1 cellular context compared by ENCODE assay signal in the genomic region with DNA sequence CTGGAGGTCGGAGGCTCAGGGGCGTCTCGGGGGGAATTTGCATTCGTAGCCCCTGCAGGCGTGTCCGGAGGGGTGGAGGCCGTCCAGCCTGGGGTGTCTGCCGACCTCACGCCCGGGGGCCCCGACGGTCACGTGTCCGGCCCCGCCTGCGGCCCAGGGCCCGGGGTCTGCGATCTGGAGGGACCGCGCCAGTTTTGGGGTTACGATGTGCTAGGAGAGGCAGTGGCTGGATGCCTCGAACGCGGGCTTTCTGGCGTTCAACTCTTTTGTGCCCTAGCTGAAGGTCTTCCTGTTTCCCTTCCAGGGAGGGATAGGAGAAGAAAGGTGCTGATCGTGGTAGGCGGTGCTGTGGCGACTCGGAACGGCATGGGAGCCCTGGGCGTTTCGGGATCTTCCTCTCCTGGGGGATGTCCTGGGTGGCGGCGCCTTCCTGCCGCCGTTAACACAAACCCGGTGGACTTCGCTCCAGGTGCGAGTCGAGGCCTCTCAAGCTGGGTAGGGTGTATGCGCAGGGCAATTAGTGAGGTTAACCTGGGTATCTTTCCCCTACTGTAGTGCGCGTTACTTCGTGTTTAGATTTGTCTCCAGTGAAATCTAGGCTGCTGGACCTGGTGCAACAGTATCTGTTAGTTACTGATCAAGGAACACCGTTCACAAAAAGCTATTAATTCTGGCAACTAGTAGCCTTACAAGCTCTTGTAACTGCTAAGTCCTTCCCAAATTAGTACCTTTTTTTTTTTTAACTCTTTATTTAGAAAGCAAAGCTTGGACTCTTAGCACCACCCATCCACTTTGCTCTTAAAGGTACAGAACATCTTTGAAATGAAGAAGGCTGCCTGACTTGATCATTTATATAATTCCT.
TF ChIP-seq lines count a peak whose summit lies in the region.

No MANE protein-coding gene starts in this region.

TF ChIP-seq in HepG2, 621 proteins besides CTCF, POLR2A, EP300 and RAD21 (continued from another document and continues in another):
- TF ChIP-seq TRIM22 (IDR thresholded peaks at IDR 0.05) (no peak), FOXP4 (CRISPR knock-in tag; IDR thresholded peaks at IDR 0.05) (peak; percentile 70), MAF1 (CRISPR knock-in tag; IDR thresholded peaks at IDR 0.05; ENCODE audit: borderline replicate concordance) (no peak), IKZF1 (IDR thresholded peaks at IDR 0.05) (no peak), RFX5 (IDR thresholded peaks at IDR 0.05; ENCODE audit: low read depth, low read length) (no peak), HMGA1 (CRISPR knock-in tag; conservative IDR thresholded peaks at IDR 0.05) (no peak), KAT8 (CRISPR knock-in tag; IDR thresholded peaks at IDR 0.05) (no peak), KIAA2018 (CRISPR knock-in tag; IDR thresholded peaks at IDR 0.05; ENCODE audit: borderline replicate concordance) (no peak), ZNF788 (CRISPR knock-in tag; IDR thresholded peaks at IDR 0.05; ENCODE audit: borderline replicate concordance) (peak; percentile 30; the same call in 1 of the 2 replicates), ZNF460 (CRISPR knock-in tag; IDR thresholded peaks at IDR 0.05; ENCODE audit: borderline replicate concordance) (no peak; the same call in 1 of the 2 replicates), SALL1 (CRISPR knock-in tag; IDR thresholded peaks at IDR 0.05) (peak; percentile 52; the same call in 1 of the 2 replicates), BRD4 (CRISPR knock-in tag; IDR thresholded peaks at IDR 0.05) (no peak; the same call in 1 of the 2 replicates), AHR (CRISPR knock-in tag; IDR thresholded peaks at IDR 0.05) (no peak), ELF4 (CRISPR knock-in tag; IDR thresholded peaks at IDR 0.05; ENCODE audit: borderline replicate concordance) (0 out of 2 replicates have a peak, but pooled peaks have one; percentile 9), ISX (CRISPR knock-in tag; conservative IDR thresholded peaks at IDR 0.05) (no peak), PPARG (CRISPR knock-in tag; conservative IDR thresholded peaks at IDR 0.05) (peak; percentile 63; the same call in 1 of the 2 replicates), SMAD1 (CRISPR knock-in tag; IDR thresholded peaks at IDR 0.05; ENCODE audit: borderline replicate concordance, low read depth) (peak; percentile 85; the same call in 1 of the 2 replicates), TRIM24 (CRISPR knock-in tag; IDR thresholded peaks at IDR 0.05) (no peak; the same call in 1 of the 2 replicates), XRCC5 (optimal IDR thresholded peaks at IDR 0.05; ENCODE audit: low read length) (no peak)
- TF ChIP-seq, protein P1, sequence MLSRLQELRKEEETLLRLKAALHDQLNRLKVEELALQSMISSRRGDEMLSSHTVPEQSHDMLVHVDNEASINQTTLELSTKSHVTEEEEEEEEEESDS (CRISPR knock-in tag; IDR thresholded peaks at IDR 0.05; ENCODE audit: borderline replicate concordance): no peak
- TF ChIP-seq, protein P2, sequence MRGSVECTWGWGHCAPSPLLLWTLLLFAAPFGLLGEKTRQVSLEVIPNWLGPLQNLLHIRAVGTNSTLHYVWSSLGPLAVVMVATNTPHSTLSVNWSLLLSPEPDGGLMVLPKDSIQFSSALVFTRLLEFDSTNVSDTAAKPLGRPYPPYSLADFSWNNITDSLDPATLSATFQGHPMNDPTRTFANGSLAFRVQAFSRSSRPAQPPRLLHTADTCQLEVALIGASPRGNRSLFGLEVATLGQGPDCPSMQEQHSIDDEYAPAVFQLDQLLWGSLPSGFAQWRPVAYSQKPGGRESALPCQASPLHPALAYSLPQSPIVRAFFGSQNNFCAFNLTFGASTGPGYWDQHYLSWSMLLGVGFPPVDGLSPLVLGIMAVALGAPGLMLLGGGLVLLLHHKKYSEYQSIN (CRISPR knock-in tag; IDR thresholded peaks at IDR 0.05; ENCODE audit: borderline replicate concordance): no peak
- TF ChIP-seq, protein P3, sequence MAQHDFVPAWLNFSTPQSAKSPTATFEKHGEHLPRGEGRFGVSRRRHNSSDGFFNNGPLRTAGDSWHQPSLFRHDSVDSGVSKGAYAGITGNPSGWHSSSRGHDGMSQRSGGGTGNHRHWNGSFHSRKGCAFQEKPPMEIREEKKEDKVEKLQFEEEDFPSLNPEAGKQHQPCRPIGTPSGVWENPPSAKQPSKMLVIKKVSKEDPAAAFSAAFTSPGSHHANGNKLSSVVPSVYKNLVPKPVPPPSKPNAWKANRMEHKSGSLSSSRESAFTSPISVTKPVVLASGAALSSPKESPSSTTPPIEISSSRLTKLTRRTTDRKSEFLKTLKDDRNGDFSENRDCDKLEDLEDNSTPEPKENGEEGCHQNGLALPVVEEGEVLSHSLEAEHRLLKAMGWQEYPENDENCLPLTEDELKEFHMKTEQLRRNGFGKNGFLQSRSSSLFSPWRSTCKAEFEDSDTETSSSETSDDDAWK (CRISPR knock-in tag; IDR thresholded peaks at IDR 0.05): no peak
- TF ChIP-seq, protein P4, sequence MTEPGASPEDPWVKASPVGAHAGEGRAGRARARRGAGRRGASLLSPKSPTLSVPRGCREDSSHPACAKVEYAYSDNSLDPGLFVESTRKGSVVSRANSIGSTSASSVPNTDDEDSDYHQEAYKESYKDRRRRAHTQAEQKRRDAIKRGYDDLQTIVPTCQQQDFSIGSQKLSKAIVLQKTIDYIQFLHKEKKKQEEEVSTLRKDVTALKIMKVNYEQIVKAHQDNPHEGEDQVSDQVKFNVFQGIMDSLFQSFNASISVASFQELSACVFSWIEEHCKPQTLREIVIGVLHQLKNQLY (CRISPR knock-in tag; IDR thresholded peaks at IDR 0.05): 0 out of 2 replicates have a peak, but pooled peaks have one; percentile 52
- TF ChIP-seq, protein P5, sequence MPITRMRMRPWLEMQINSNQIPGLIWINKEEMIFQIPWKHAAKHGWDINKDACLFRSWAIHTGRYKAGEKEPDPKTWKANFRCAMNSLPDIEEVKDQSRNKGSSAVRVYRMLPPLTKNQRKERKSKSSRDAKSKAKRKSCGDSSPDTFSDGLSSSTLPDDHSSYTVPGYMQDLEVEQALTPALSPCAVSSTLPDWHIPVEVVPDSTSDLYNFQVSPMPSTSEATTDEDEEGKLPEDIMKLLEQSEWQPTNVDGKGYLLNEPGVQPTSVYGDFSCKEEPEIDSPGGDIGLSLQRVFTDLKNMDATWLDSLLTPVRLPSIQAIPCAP (CRISPR knock-in tag; IDR thresholded peaks at IDR 0.05; ENCODE audit: low read depth): 0 out of 2 replicates have a peak, but pooled peaks have one; percentile 7
- TF ChIP-seq, protein P6, sequence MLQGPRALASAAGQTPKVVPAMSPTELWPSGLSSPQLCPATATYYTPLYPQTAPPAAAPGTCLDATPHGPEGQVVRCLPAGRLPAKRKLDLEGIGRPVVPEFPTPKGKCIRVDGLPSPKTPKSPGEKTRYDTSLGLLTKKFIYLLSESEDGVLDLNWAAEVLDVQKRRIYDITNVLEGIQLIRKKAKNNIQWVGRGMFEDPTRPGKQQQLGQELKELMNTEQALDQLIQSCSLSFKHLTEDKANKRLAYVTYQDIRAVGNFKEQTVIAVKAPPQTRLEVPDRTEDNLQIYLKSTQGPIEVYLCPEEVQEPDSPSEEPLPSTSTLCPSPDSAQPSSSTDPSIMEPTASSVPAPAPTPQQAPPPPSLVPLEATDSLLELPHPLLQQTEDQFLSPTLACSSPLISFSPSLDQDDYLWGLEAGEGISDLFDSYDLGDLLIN (CRISPR knock-in tag; IDR thresholded peaks at IDR 0.05; ENCODE audit: borderline replicate concordance): no peak
